Comparison of ENCODE assay signal across 16 cellular contexts in the genomic region with DNA sequence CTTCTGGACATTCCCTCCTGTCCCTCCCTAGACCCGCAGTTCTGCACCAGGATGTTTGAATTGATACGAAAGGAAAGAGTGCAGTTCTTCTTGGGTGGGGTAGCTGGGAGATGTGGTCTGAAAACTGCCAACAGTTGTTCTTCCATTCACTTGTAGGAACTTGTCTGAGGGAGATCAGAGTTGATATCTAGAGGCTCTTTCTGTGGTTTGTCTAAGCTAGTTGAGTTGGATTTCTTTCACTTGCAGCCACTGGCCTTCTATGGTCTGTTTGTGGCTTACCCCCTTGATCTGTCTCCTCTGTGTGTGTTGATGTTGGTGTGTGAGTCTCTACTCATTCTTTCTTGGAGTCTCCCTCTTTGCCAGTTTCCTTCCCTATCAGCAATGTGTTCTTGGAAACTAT.
"Had no signal": no experiment of that assay in that cellular context is flagged by ENCODE, and none has a peak within 500 bp of the region (broad histone marks: within the 10 kb centered on the region; RNA-seq: fewer than 3 reads in every experiment).

No MANE protein-coding gene starts in this region.

- H3K27ac ChIP-seq: cardiac muscle cell, left lung, prostate gland, stomach had no signal

- H3K36me3 ChIP-seq: cardiac muscle cell, left lung, prostate gland, stomach had no signal

- H3K27me3 ChIP-seq: cardiac muscle cell, left lung, stomach had no signal

- DNase-seq: activated B cell treated with CpG ODN at 0.5 μM for 24 hours; activated CD4-positive, alpha-beta memory T cell treated with anti-CD3 and anti-CD28 coated beads for 36 hours; activated CD4-positive, alpha-beta T cell treated with anti-CD3 and anti-CD28 coated beads for 4 hours; activated T-cell treated with anti-CD3 and anti-CD28 coated beads for 4 hours; amniotic stem cell; effector CD8-positive, alpha-beta T cell; head of caudate nucleus; left lung; midbrain; right cardiac atrium; stimulated activated CD4-positive, alpha-beta T cell treated with anti-CD3 and anti-CD28 coated beads, Interleukin-4, amount 100 ng/mL, for 24 hours; stomach had no signal

- H3K4me3 ChIP-seq: cardiac muscle cell, left lung, prostate gland, skin epidermis, stomach had no signal

- ATAC-seq: left lung; right cardiac atrium; stimulated activated effector memory CD8-positive, alpha-beta T cell treated with anti-CD3 and anti-CD28 coated beads, Interleukin-12 subunit alpha, Interleukin-12 subunit beta, amount 100 ng/mL, for 72 hours had no signal

- H3K9me3 ChIP-seq: prostate gland had no signal

- H3K4me1 ChIP-seq: prostate gland had no signal
